Comparison of ENCODE assay signal across 9 cellular contexts in the genomic region with DNA sequence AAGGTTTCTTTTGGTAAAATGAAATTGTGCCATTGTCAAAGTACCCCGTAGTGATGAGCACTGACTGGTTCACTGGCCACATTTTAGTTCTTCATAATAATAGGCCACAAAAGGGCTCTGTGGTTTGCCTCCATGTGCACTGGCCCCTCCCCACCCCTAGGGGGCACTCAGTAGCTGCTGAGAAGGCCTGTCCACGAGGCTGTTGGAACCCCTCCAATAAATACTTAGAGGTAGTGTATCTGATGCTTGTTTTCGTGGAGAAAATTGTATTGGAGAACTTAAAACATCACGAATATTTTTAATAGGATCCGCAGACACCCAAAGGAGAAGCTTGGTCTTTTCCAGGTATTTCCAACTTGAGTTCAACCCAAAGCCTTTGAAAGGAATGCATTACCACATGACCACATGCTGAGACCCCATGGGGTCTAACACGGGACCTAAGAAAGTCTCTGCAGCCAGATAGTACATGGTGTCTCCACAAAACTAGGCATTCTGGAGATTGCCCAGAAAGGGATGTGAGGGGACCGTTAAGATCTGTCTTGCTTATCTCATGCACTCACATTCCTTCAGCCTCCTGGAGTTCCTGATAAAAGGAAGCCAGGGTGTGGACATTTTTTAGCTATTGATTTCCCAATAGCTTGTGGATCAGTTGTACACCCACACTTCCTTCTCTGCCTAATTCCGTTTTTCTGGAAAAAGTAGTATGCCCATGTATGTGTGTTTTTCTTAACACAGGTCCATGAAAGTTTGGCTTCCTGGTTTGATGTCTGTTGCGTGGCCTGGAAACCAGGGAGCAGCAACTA. TPM values are rescaled to one million over a fixed set of nuclear protein-coding genes. Genes with fewer than 3 reads are reported as not detected.
DNase-seq lines count a peak whose midpoint lies in the region; ATAC-seq and TF ChIP-seq lines count a peak whose summit lies in the region.
"Had no signal": no experiment of that assay in that cellular context is flagged by ENCODE, and none has a peak within 500 bp of the region (broad histone marks: within the 10 kb centered on the region; RNA-seq: fewer than 3 reads in every experiment).

No MANE protein-coding gene starts in this region.

- no peak overlapping the region for H3K27ac Mint-ChIP-seq in T-helper 2 cell treated with Interferon-gamma antibody and Interleukin-4, amounts not matched to agents 5 μg/mL and 100 μg/mL, for 36 hours
- H3K27ac Mint-ChIP-seq in osteocyte (ENCODE audit: unreplicated experiment), result no peak overlapping the region

- TF ChIP-seq CTCF in esophagus squamous epithelium (IDR thresholded peaks at IDR 0.05) (peak in 5 of 6 experiments; percentile 51 to 76 (median 69)), osteocyte (IDR thresholded peaks at IDR 0.05) (peak; percentile 54)

- H3K27me3 ChIP-seq in Karpas-422 (ENCODE audit: low read length), result no peaks in the 10 kb centered on the region
- H3K27me3 ChIP-seq in esophagus squamous epithelium, result no peaks in the 10 kb centered on the region
- H3K27me3 ChIP-seq: BLaER1 had no signal

- H3K4me3 ChIP-seq in Karpas-422 (ENCODE audit: low read length), result no peak overlapping the region
- no peak overlapping the region for H3K4me3 ChIP-seq in esophagus squamous epithelium
- H3K4me3 ChIP-seq: BLaER1 had no signal

- DNase-seq in DMS79 treated with DMSO at 0.1 percent for 48 hours (lab: John Stamatoyannopoulos, UW) (peak; percentile 3), DMS79 (lab: John Stamatoyannopoulos, UW) (no peak), Karpas-422 (peak; percentile 91), esophagus squamous epithelium (lab: John Stamatoyannopoulos, UW) (no peak), osteocyte (ENCODE audit: extremely low spot score, unreplicated experiment) (no peak)
- DNase-seq in T-helper 2 cell treated with Interferon-gamma antibody and Interleukin-4, amounts not matched to agents 5 μg/mL and 100 μg/mL, for 36 hours (ENCODE audit: low spot score), result peak; percentile 13

- H3K9me3 Mint-ChIP-seq in T-helper 2 cell treated with Interferon-gamma antibody and Interleukin-4, amounts not matched to agents 5 μg/mL and 100 μg/mL, for 36 hours, result no peaks in the 10 kb centered on the region
- no peaks in the 10 kb centered on the region for H3K9me3 Mint-ChIP-seq in osteocyte (ENCODE audit: unreplicated experiment)

- H4K20me1 ChIP-seq in Karpas-422 (ENCODE audit: insufficient read depth, low read depth, low read length), result no peaks in the 10 kb centered on the region
- H4K20me1 ChIP-seq: BLaER1 had no signal

- no peak overlapping the region for H2AFZ ChIP-seq in Karpas-422 (ENCODE audit: low read length)

- H3K27me3 Mint-ChIP-seq in T-helper 2 cell treated with Interferon-gamma antibody and Interleukin-4, amounts not matched to agents 5 μg/mL and 100 μg/mL, for 36 hours (ENCODE audit: low read depth), result no peaks in the 10 kb centered on the region
- H3K27me3 Mint-ChIP-seq in osteocyte (ENCODE audit: unreplicated experiment), result no peaks in the 10 kb centered on the region

- ATAC-seq in GM19395 (IDR thresholded peaks at IDR 0.05; ENCODE audit: unreplicated experiment), result peak; percentile 70
- ATAC-seq in GM21390 (IDR thresholded peaks at IDR 0.05; ENCODE audit: unreplicated experiment), result no peak

- TF ChIP-seq POLR2A in esophagus squamous epithelium (IDR thresholded peaks at IDR 0.05), result no peak

- intact Hi-C loops in esophagus squamous epithelium (cut with DNase I), result loop anchor here (10.0 kb wide), 1 partner anchor 151 kb away; no protein-coding TSS in a partner anchor

- H3K9ac ChIP-seq in Karpas-422 (ENCODE audit: low read length), result no peak overlapping the region
- H3K9ac ChIP-seq: BLaER1 had no signal

- no peak overlapping the region for H3K4me2 ChIP-seq in Karpas-422 (ENCODE audit: low read depth, low read length, poor library complexity, severe bottlenecking)
- H3K4me2 ChIP-seq: BLaER1 had no signal

- H3K79me2 ChIP-seq in Karpas-422 (ENCODE audit: low read length), result no peaks in the 10 kb centered on the region

- 54 to 59% methylated on average over 9 of the region's 9 CpGs for WGBS in esophagus squamous epithelium, 2 donors

- no peaks in the 10 kb centered on the region for H3K9me2 ChIP-seq in Karpas-422 (replicated peaks; ENCODE audit: insufficient read depth, low read length)

- H3K4me1 Mint-ChIP-seq in T-helper 2 cell treated with Interferon-gamma antibody and Interleukin-4, amounts not matched to agents 5 μg/mL and 100 μg/mL, for 36 hours (ENCODE audit: low read depth), result no peaks in the 10 kb centered on the region
- no peaks in the 10 kb centered on the region for H3K4me1 Mint-ChIP-seq in osteocyte (ENCODE audit: unreplicated experiment)

- H3K4me3 Mint-ChIP-seq in T-helper 2 cell treated with Interferon-gamma antibody and Interleukin-4, amounts not matched to agents 5 μg/mL and 100 μg/mL, for 36 hours, result no peak overlapping the region
- no peak overlapping the region for H3K4me3 Mint-ChIP-seq in osteocyte (ENCODE audit: unreplicated experiment)

- peaks cover 8% of the 10 kb centered on the region for H3K36me3 Mint-ChIP-seq in T-helper 2 cell treated with Interferon-gamma antibody and Interleukin-4, amounts not matched to agents 5 μg/mL and 100 μg/mL, for 36 hours (ENCODE audit: low read depth)
- peaks cover 16% of the 10 kb centered on the region for H3K36me3 Mint-ChIP-seq in osteocyte (ENCODE audit: unreplicated experiment)

- H3K36me3 ChIP-seq in Karpas-422 (ENCODE audit: insufficient read depth, low read length), result no peaks in the 10 kb centered on the region
- H3K36me3 ChIP-seq in esophagus squamous epithelium, result peaks cover 0 to 15% (median 0%) of the 10 kb centered on the region in 3 donors

- H3K4me1 ChIP-seq in Karpas-422 (ENCODE audit: low read length) (no peaks in the 10 kb centered on the region), esophagus squamous epithelium (no peaks in the 10 kb centered on the region)
- H3K4me1 ChIP-seq: BLaER1 had no signal

- no peaks in the 10 kb centered on the region for H3K9me3 ChIP-seq in Karpas-422 (ENCODE audit: low read length)
- no peaks in the 10 kb centered on the region for H3K9me3 ChIP-seq in esophagus squamous epithelium
- H3K9me3 ChIP-seq: BLaER1 had no signal

- H3K27ac ChIP-seq in Karpas-422 (ENCODE audit: low read length) (no peak overlapping the region), esophagus squamous epithelium (no peak overlapping the region)
- H3K27ac ChIP-seq: BLaER1 had no signal

RNA-seq across cellular contexts. Expression of gene NOSTRIN, which starts 28.5 kb away (rescaled TPM):
- total RNA-seq in Karpas-422 (2014; rRNA removed; shearing (Covaris generic); ENCODE audit: low replicate concordance), result not detected in 2 replicates
- total RNA-seq in esophagus squamous epithelium (10 to 100 TPM in 1 of 4 donors, 1 to 10 TPM in 2, under 1 TPM in 1; 0.76 to 15.6 (median 4.2) TPM), osteocyte (not detected in 2 replicates)

Comparison
In these comparisons a context has a peak if more than half of its experiments do, and no peak if none do; other contexts are left out.
1. DNase-seq: peak in DMS79 treated with DMSO at 0.1 percent for 48 hours (single experiment), Karpas-422 (single experiment) and T-helper 2 cell treated with Interferon-gamma antibody and Interleukin-4, amounts not matched to agents 5 μg/mL and 100 μg/mL, for 36 hours (single experiment); none in DMS79 (single experiment), esophagus squamous epithelium (single experiment) and osteocyte (single experiment).